ENCODE assay signal across 23 cellular contexts in genomic region chr2:239517686-239518085, GRCh38.
"Had no signal": no experiment of that assay in that cellular context is flagged by ENCODE, and none has a peak within 500 bp of the region (broad histone marks: within the 10 kb centered on the region; RNA-seq: fewer than 3 reads in every experiment).

No MANE protein-coding gene starts in this region.

- H3K36me3 ChIP-seq: left ventricle myocardium inferior, pancreas, right lobe of liver, suprapubic skin, thoracic aorta, tibial artery, upper lobe of right lung had no signal

- FAIRE-seq: keratinocyte, pancreas, urothelium cell line had no signal

- H3K4me2 ChIP-seq: smooth muscle cell had no signal

- H3K4me1 ChIP-seq: pancreas, right lobe of liver, suprapubic skin, tibial artery, upper lobe of right lung had no signal

- H3K4me3 ChIP-seq: left ventricle myocardium inferior, mucosa of descending colon, pancreas, psoas muscle, right lobe of liver, smooth muscle cell, suprapubic skin, thoracic aorta, tibial artery, upper lobe of right lung had no signal

- H3K27ac ChIP-seq: left ventricle myocardium inferior, pancreas, psoas muscle, right lobe of liver, suprapubic skin, thoracic aorta, tibial artery, upper lobe of right lung had no signal

- DNase-seq: hippocampal formation; midbrain; mucosa of descending colon; naive thymus-derived CD4-positive, alpha-beta T cell; pancreas; stimulated activated CD4-positive, alpha-beta T cell treated with anti-CD3 and anti-CD28 coated beads, Interleukin-12 subunit alpha, Interleukin-12 subunit beta, amount 100 ng/mL, for 4 hours; stimulated activated CD4-positive, alpha-beta T cell treated with anti-CD3 and anti-CD28 coated beads, Interleukin-15, amount 100 ng/mL, for 24 hours; stimulated activated CD4-positive, alpha-beta T cell treated with anti-CD3 and anti-CD28 coated beads, Interleukin-2, amount 100 ng/mL, for 24 hours; stimulated activated CD4-positive, alpha-beta T cell treated with anti-CD3 and anti-CD28 coated beads, Interleukin-4, amount 100 ng/mL, for 24 hours; stimulated activated naive CD4-positive, alpha-beta T cell; tibial artery; trophoblast cell; upper lobe of right lung had no signal

- H3K9me3 ChIP-seq: left ventricle myocardium inferior, mucosa of descending colon, pancreas, psoas muscle, right lobe of liver, suprapubic skin, thoracic aorta, tibial artery, upper lobe of right lung had no signal

- ATAC-seq: mucosa of descending colon; naive thymus-derived CD4-positive, alpha-beta T cell; natural killer cell treated with Interleukin-12 subunit alpha and Interleukin-12 subunit beta and Interleukin-15 and Interleukin-18, amount 100 ng/mL, for 72 hours; pancreas; psoas muscle; right lobe of liver; stimulated activated effector memory CD8-positive, alpha-beta T cell treated with anti-CD3 and anti-CD28 coated beads, Interleukin-12 subunit alpha, Interleukin-12 subunit beta, amount 100 ng/mL, for 72 hours; upper lobe of right lung had no signal

- H3K27me3 ChIP-seq: pancreas, right lobe of liver, suprapubic skin, upper lobe of right lung had no signal
